Comparison of ENCODE assay signal across 1 cellular context in genomic region chr10:100562008-100562672, GRCh38.
TF ChIP-seq lines count a peak whose summit lies in the region.

No MANE protein-coding gene starts in this region.

TF ChIP-seq in HepG2, 621 proteins besides CTCF, POLR2A, EP300 and RAD21 (continued from another document and continues in another):
- TF ChIP-seq DMTF1 (CRISPR knock-in tag; IDR thresholded peaks at IDR 0.05) (no peak), U2AF1 (optimal IDR thresholded peaks at IDR 0.05; ENCODE audit: low read depth, low read length) (no peak), ZSCAN25 (CRISPR knock-in tag; IDR thresholded peaks at IDR 0.05) (no peak), BRCA1 (CRISPR knock-in tag; IDR thresholded peaks at IDR 0.05) (no peak), ZNF317 (CRISPR knock-in tag; IDR thresholded peaks at IDR 0.05) (no peak), MTA3 (CRISPR knock-in tag; IDR thresholded peaks at IDR 0.05) (no peak), TMF1 (CRISPR knock-in tag; IDR thresholded peaks at IDR 0.05; ENCODE audit: low read depth) (no peak), GMEB1 (CRISPR knock-in tag; IDR thresholded peaks at IDR 0.05; ENCODE audit: borderline replicate concordance) (0 out of 2 replicates have a peak, but pooled peaks have one; percentile 11), TFAP4 (IDR thresholded peaks at IDR 0.05; ENCODE audit: borderline replicate concordance, low read depth) (no peak; the same call in 1 of the 2 replicates), AKNA (CRISPR knock-in tag; IDR thresholded peaks at IDR 0.05; ENCODE audit: borderline replicate concordance) (no peak), CEBPZ (IDR thresholded peaks at IDR 0.05; ENCODE audit: low read length) (no peak), ARID3A (IDR thresholded peaks at IDR 0.05; ENCODE audit: low read depth, low read length) (no peak), ZNF34 (CRISPR knock-in tag; IDR thresholded peaks at IDR 0.05; ENCODE audit: borderline replicate concordance) (no peak), ZNF543 (CRISPR knock-in tag; IDR thresholded peaks at IDR 0.05) (no peak), ZNF557 (CRISPR knock-in tag; IDR thresholded peaks at IDR 0.05) (no peak), CEBPG (CRISPR knock-in tag; IDR thresholded peaks at IDR 0.05) (0 out of 2 replicates have a peak, but pooled peaks have one; percentile 4), ZNF136 (CRISPR knock-in tag; IDR thresholded peaks at IDR 0.05; ENCODE audit: low read depth) (no peak), RCOR2 (CRISPR knock-in tag; IDR thresholded peaks at IDR 0.05) (no peak), TBX3 (IDR thresholded peaks at IDR 0.05; ENCODE audit: borderline replicate concordance) (no peak), HNF1A (IDR thresholded peaks at IDR 0.05; ENCODE audit: low read depth) (no peak), HNF1A (CRISPR knock-in tag; IDR thresholded peaks at IDR 0.05; ENCODE audit: borderline replicate concordance) (0 out of 2 replicates have a peak, but pooled peaks have one; percentile 13), ESRRA (CRISPR knock-in tag; IDR thresholded peaks at IDR 0.05; ENCODE audit: low read depth) (no peak), GZF1 (CRISPR knock-in tag; IDR thresholded peaks at IDR 0.05) (no peak), CENPX (CRISPR knock-in tag; IDR thresholded peaks at IDR 0.05) (no peak), UBTF (CRISPR knock-in tag; IDR thresholded peaks at IDR 0.05) (0 out of 2 replicates have a peak, but pooled peaks have one; percentile 22), POLR2G (IDR thresholded peaks at IDR 0.05; ENCODE audit: low read depth, low read length) (0 out of 2 replicates have a peak, but pooled peaks have one; percentile 2), ZKSCAN1 (IDR thresholded peaks at IDR 0.05; ENCODE audit: low read length) (no peak), GLMP (CRISPR knock-in tag; IDR thresholded peaks at IDR 0.05; ENCODE audit: borderline replicate concordance) (no peak), HHEX (CRISPR knock-in tag; IDR thresholded peaks at IDR 0.05) (no peak), NKX3-1 (CRISPR knock-in tag; IDR thresholded peaks at IDR 0.05) (no peak)
